In the genomic region with DNA sequence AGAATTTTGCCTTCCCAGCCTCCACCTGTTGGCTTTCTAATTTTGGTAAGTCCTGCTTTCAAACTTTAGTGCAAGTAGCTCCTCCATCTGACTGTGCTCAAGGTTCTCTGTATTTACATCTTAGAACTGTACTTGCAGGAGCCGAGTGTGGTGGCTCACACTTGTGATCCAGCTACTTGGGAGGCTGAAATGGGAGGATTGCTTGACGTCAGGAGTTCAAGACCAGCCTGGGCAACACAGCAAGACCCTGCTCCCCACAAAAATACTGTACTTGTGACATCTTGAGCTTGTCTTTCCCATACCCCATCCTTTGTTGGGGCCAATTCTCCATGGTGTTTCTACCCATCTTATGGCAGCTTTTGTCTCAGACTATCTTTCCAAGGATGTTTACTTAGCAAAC, we compare ENCODE assay signal across 18 cellular contexts. TPM values are rescaled to one million over a fixed set of nuclear protein-coding genes. Genes with fewer than 3 reads are reported as not detected.
DNase-seq lines count a peak whose midpoint lies in the region; ATAC-seq and TF ChIP-seq lines count a peak whose summit lies in the region.
"Had no signal": no experiment of that assay in that cellular context is flagged by ENCODE, and none has a peak within 500 bp of the region (broad histone marks: within the 10 kb centered on the region; RNA-seq: fewer than 3 reads in every experiment).

No MANE protein-coding gene starts in this region.

- no peaks in the 10 kb centered on the region for H3K27me3 ChIP-seq in esophagus (ENCODE audit: control insufficient read depth in 1 of 2, insufficient read depth in 2 of 2, low read length in 2 of 2)

- intact Hi-C loops in activated CD4-positive, alpha-beta T cell treated with anti-CD3 and anti-CD28 coated beads, Interleukin-2, amount 10 ng/mL, durations not matched to agents 24 days and 14 days (cut with micrococcal nuclease) = no loop called here

- no peak for ATAC-seq in HG02840 (IDR thresholded peaks at IDR 0.05; ENCODE audit: low FRiP score, unreplicated experiment)
- ATAC-seq: GM12878, GM23338, HepG2 had no signal

- peaks cover 20% of the 10 kb centered on the region for H3K4me1 Mint-ChIP-seq in activated CD4-positive, alpha-beta T cell treated with anti-CD3 and anti-CD28 coated beads, Interleukin-2, amount 10 ng/mL, durations not matched to agents 24 days and 14 days

- 90 to 91% methylated on average over 2 of the region's 2 CpGs for WGBS in esophagus, 2 donors

- no peaks in the 10 kb centered on the region for H3K36me3 Mint-ChIP-seq in activated CD4-positive, alpha-beta T cell treated with anti-CD3 and anti-CD28 coated beads, Interleukin-2, amount 10 ng/mL, durations not matched to agents 24 days and 14 days (ENCODE audit: low read depth)

- no peak overlapping the region for H3K4me3 ChIP-seq in esophagus (ENCODE audit: low read depth in 1 of 2, low read length in 2 of 2)
- H3K4me3 ChIP-seq in skin epidermis = no peak overlapping the region
- H3K4me3 ChIP-seq: GM12878, GM23338, HAP-1 had no signal

- no peaks in the 10 kb centered on the region for H3K36me3 ChIP-seq in esophagus (ENCODE audit: control insufficient read depth in 2 of 2, insufficient read depth in 2 of 2, low read length in 1 of 2)

- H3K9me3 Mint-ChIP-seq in activated CD4-positive, alpha-beta T cell treated with anti-CD3 and anti-CD28 coated beads, Interleukin-2, amount 10 ng/mL, durations not matched to agents 24 days and 14 days = no peaks in the 10 kb centered on the region
- H3K9me3 Mint-ChIP-seq: CD14-positive monocyte; CD8-positive, alpha-beta memory T cell; GM23338; HFFc6 had no signal

- no peak overlapping the region for H3K4me3 Mint-ChIP-seq in activated CD4-positive, alpha-beta T cell treated with anti-CD3 and anti-CD28 coated beads, Interleukin-2, amount 10 ng/mL, durations not matched to agents 24 days and 14 days
- H3K4me3 Mint-ChIP-seq: CD14-positive monocyte, GM23338, HFFc6 had no signal

- peaks cover 0 to 19% of the 10 kb centered on the region in 2 donors for H3K4me1 ChIP-seq in esophagus (ENCODE audit: control insufficient read depth in 2 of 2, insufficient read depth in 2 of 2, low read length in 1 of 2)

- peak overlapping the region; percentile 4; the same call in 1 of the 2 replicates for H3K27ac ChIP-seq in VCaP
- H3K27ac ChIP-seq in esophagus (ENCODE audit: low read depth in 2 of 2, low read length in 1 of 2) = peak overlapping the region; percentile 65 to 87
- H3K27ac ChIP-seq in skin epidermis = peak overlapping the region in 16 of 21 experiments; percentile 7 to 100 (median 70)
- no peak overlapping the region for H3K27ac ChIP-seq in caudate nucleus (ENCODE audit: low read depth, low read length)
- H3K27ac ChIP-seq: 22Rv1 had no signal

- no peak for TF ChIP-seq CTCF in VCaP (conservative IDR thresholded peaks at IDR 0.05)

- no peak for DNase-seq in activated CD4-positive, alpha-beta T cell treated with anti-CD3 and anti-CD28 coated beads, Interleukin-2, amount 10 ng/mL, durations not matched to agents 24 days and 14 days
- DNase-seq in activated CD4-positive, alpha-beta T cell treated with anti-CD3 and anti-CD28 coated beads for 48 hours = no peak
- no peak for DNase-seq in NCI-H2171 (lab: John Stamatoyannopoulos, UW)
- no peak for DNase-seq in caudate nucleus (lab: John Stamatoyannopoulos, UW)
- DNase-seq: CD8-positive, alpha-beta memory T cell; DMS53; HFFc6 had no signal

- H3K27me3 Mint-ChIP-seq in activated CD4-positive, alpha-beta T cell treated with anti-CD3 and anti-CD28 coated beads, Interleukin-2, amount 10 ng/mL, durations not matched to agents 24 days and 14 days = no peaks in the 10 kb centered on the region

- no peaks in the 10 kb centered on the region for H3K9me3 ChIP-seq in esophagus (ENCODE audit: control insufficient read depth in 2 of 2, insufficient read depth in 1 of 2, low read depth in 1 of 2, low read length in 1 of 2)
- H3K9me3 ChIP-seq: Caco-2, HAP-1 had no signal

- peak overlapping the region; percentile 6 for H3K27ac Mint-ChIP-seq in activated CD4-positive, alpha-beta T cell treated with anti-CD3 and anti-CD28 coated beads, Interleukin-2, amount 10 ng/mL, durations not matched to agents 24 days and 14 days
- H3K27ac Mint-ChIP-seq: GM23338, HFFc6 had no signal

RNA-seq across cellular contexts. Expression of gene VDAC2, which starts 4.7 kb away (rescaled TPM):
- total RNA-seq in activated CD4-positive, alpha-beta T cell treated with anti-CD3 and anti-CD28 coated beads, Interleukin-2, amount 10 ng/mL, durations not matched to agents 24 days and 14 days = 245 and 249 TPM in 2 replicates
- polyA plus RNA-seq in esophagus = 100 to 1,000 TPM; 268 to 282 TPM

RNA-seq across cellular contexts. Expression of gene COMTD1, which starts 29.8 kb away (rescaled TPM):
- total RNA-seq in activated CD4-positive, alpha-beta T cell treated with anti-CD3 and anti-CD28 coated beads, Interleukin-2, amount 10 ng/mL, durations not matched to agents 24 days and 14 days = 37.1 and 38.1 TPM in 2 replicates
- 100 to 1,000 TPM; 153 to 185 TPM for polyA plus RNA-seq in esophagus
